1 cellular context compared by ENCODE assay signal in genomic region chr9:37198831-37199230, GRCh38.
TF ChIP-seq lines count a peak whose summit lies in the region.

No MANE protein-coding gene starts in this region.

TF ChIP-seq in GM12878, 131 proteins besides CTCF, POLR2A, EP300 and RAD21 (continued from another document):
- no peak for TF ChIP-seq PRDM15 (CRISPR knock-in tag; IDR thresholded peaks at IDR 0.05)
- TF ChIP-seq FOXM1 (IDR thresholded peaks at IDR 0.05; ENCODE audit: low read depth, low read length): no peak
- TF ChIP-seq IRF4 (IDR thresholded peaks at IDR 0.05; ENCODE audit: low read depth, low read length): no peak
- no peak for TF ChIP-seq ATF2 (IDR thresholded peaks at IDR 0.05; ENCODE audit: low read length)
- no peak for TF ChIP-seq FOXK2 (IDR thresholded peaks at IDR 0.05)
- no peak for TF ChIP-seq RUNX3 (IDR thresholded peaks at IDR 0.05; ENCODE audit: low read length)
- no peak for TF ChIP-seq MLLT1 (IDR thresholded peaks at IDR 0.05)
